Comparison of ENCODE assay signal across 4 cellular contexts in the genomic region with DNA sequence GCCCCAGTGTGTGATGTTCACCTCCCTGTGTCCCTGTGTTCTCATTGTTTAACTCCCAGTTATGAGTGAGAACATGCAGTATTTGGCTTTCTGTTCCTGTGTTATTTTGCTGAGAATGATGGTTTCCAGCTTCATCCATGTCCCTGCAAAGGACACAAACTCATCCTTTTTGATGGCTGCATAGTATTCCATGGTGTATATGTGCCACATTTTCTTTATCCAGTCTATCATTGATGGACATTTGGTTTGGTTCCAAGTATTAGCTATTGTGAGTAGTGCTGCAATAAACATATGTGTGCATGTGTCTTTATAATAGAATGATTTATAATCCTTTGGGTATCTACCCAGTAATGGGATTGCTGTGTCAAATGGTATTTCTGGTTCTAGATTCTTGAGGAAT. TPM values are rescaled to one million over a fixed set of nuclear protein-coding genes. Genes with fewer than 3 reads are reported as not detected.
"Had no signal": no experiment of that assay in that cellular context is flagged by ENCODE, and none has a peak within 500 bp of the region (broad histone marks: within the 10 kb centered on the region; RNA-seq: fewer than 3 reads in every experiment).

No MANE protein-coding gene starts in this region.

RNA-seq across cellular contexts. Expression of gene NRK, which starts 16.7 kb away (rescaled TPM):
- total RNA-seq: OCI-LY7, RPMI7951, SJSA1 had no signal
- polyA plus RNA-seq: SK-N-SH had no signal
